Comparison of ENCODE assay signal across 16 cellular contexts in genomic region chr2:191622374-191623320, GRCh38. TPM values are rescaled to one million over a fixed set of nuclear protein-coding genes. Genes with fewer than 3 reads are reported as not detected.
DNase-seq lines count a peak whose midpoint lies in the region; ATAC-seq, FAIRE-seq and TF ChIP-seq lines count a peak whose summit lies in the region.
"Had no signal": no experiment of that assay in that cellular context is flagged by ENCODE, and none has a peak within 500 bp of the region (broad histone marks: within the 10 kb centered on the region; RNA-seq: fewer than 3 reads in every experiment).

No MANE protein-coding gene starts in this region.

- CTCF ChIA-PET in OCI-LY7 (lab: Charles Lee; ENCODE audit: unreplicated experiment): no interaction called here

- TF ChIP-seq POLR2A in vagina (IDR thresholded peaks at IDR 0.05): no peak

- H3K4me1 Mint-ChIP-seq in stimulated activated naive CD8-positive, alpha-beta T cell treated with anti-CD3 and anti-CD28 coated beads, Interleukin-15, Interleukin-2, amounts not matched to agents 100 ng/mL and 50 ng/mL, for 24 hours (ENCODE audit: low read depth): peaks cover 70% of the 10 kb centered on the region

- H3K27me3 ChIP-seq in left ventricle myocardium inferior (ENCODE audit: low read depth) (no peaks in the 10 kb centered on the region), bronchial epithelial cell (ENCODE audit: control insufficient read depth, insufficient read depth, low read length) (no peaks in the 10 kb centered on the region), vagina (no peaks in the 10 kb centered on the region)
- H3K27me3 ChIP-seq: spleen had no signal

- H3K27me3 Mint-ChIP-seq in stimulated activated naive CD8-positive, alpha-beta T cell treated with anti-CD3 and anti-CD28 coated beads, Interleukin-15, Interleukin-2, amounts not matched to agents 100 ng/mL and 50 ng/mL, for 24 hours: no peaks in the 10 kb centered on the region

- H3K9me2 ChIP-seq in OCI-LY7 (ENCODE audit: insufficient read depth, low read length): no peaks in the 10 kb centered on the region

- DNase-seq in left cardiac atrium: no peak
- no peak for DNase-seq in left ventricle myocardium inferior
- peak; percentile 73 for DNase-seq in MV-4-11 (lab: John Stamatoyannopoulos, UW)
- DNase-seq in bronchial epithelial cell (ENCODE audit: low read depth): peak; percentile 76
- DNase-seq in GM19240 (ENCODE audit: insufficient read length, low spot score): no peak
- DNase-seq in OCI-LY7 (ENCODE audit: low spot score): no peak
- no peak for DNase-seq in vagina (ENCODE audit: extremely low spot score in 2 of 2)
- DNase-seq: activated CD8-positive, alpha-beta memory T cell treated with anti-CD3 and anti-CD28 coated beads, Interleukin-2, amount 50 U/mL, for 48 hours; AML-193; amniotic stem cell; DMS79; NCI-H82; posterior cingulate gyrus; SIG-M5; spleen had no signal

- intact Hi-C loops in left cardiac atrium (cut with DNase I) (no loop called here), left ventricle myocardium inferior (cut with micrococcal nuclease) (no loop called here), OCI-LY7 (cut with micrococcal nuclease; ENCODE audit: unreplicated experiment) (no loop called here), vagina (cut with DNase I) (no loop called here)

- no peaks in the 10 kb centered on the region for H3K36me3 ChIP-seq in left ventricle myocardium inferior
- H3K36me3 ChIP-seq in bronchial epithelial cell (ENCODE audit: control insufficient read depth, insufficient read depth, low read length): no peaks in the 10 kb centered on the region
- no peaks in the 10 kb centered on the region for H3K36me3 ChIP-seq in OCI-LY7 (ENCODE audit: insufficient read depth, low read length)
- H3K36me3 ChIP-seq in vagina: no peaks in the 10 kb centered on the region
- H3K36me3 ChIP-seq: spleen had no signal

- peak; percentile 82 for FAIRE-seq in bronchial epithelial cell (lab: Jason Lieb, UNC)

- H3K27ac Mint-ChIP-seq in stimulated activated naive CD8-positive, alpha-beta T cell treated with anti-CD3 and anti-CD28 coated beads, Interleukin-15, Interleukin-2, amounts not matched to agents 100 ng/mL and 50 ng/mL, for 24 hours: peak overlapping the region; percentile 57

- H3K4me3 ChIP-seq in left ventricle myocardium inferior (no peak overlapping the region), bronchial epithelial cell (ENCODE audit: low read depth, low read length) (no peak overlapping the region), OCI-LY7 (ENCODE audit: low read depth, low read length, poor library complexity, severe bottlenecking) (no peak overlapping the region), vagina (no peak overlapping the region)
- H3K4me3 ChIP-seq: spleen had no signal

- no peaks in the 10 kb centered on the region for H3K4me1 ChIP-seq in left ventricle myocardium inferior
- peaks cover 20% of the 10 kb centered on the region for H3K4me1 ChIP-seq in OCI-LY7 (ENCODE audit: insufficient read depth, low read length, poor library complexity, severe bottlenecking)
- no peaks in the 10 kb centered on the region for H3K4me1 ChIP-seq in vagina

- BruUV-seq in OCI-LY7 (replicated peaks; lab: Mats Ljungman, UMichigan): no TSS peak

- H3K27ac ChIP-seq in left ventricle myocardium inferior (replicated peaks) (no peak overlapping the region), OCI-LY7 (ENCODE audit: low read depth, low read length, poor library complexity, severe bottlenecking) (no peak overlapping the region), vagina (no peak overlapping the region)

- no peak overlapping the region for H3K4me3 Mint-ChIP-seq in stimulated activated naive CD8-positive, alpha-beta T cell treated with anti-CD3 and anti-CD28 coated beads, Interleukin-15, Interleukin-2, amounts not matched to agents 100 ng/mL and 50 ng/mL, for 24 hours

- no peak overlapping the region for H2AFZ ChIP-seq in OCI-LY7 (ENCODE audit: low read length)

- H3K9me3 ChIP-seq in left ventricle myocardium inferior (replicated peaks) (no peaks in the 10 kb centered on the region), OCI-LY7 (ENCODE audit: low read length) (no peaks in the 10 kb centered on the region), vagina (no peaks in the 10 kb centered on the region)
- H3K9me3 ChIP-seq: spleen had no signal

- POLR2A ChIA-PET in OCI-LY7 (lab: Charles Lee): interaction anchor here (0.9 to 1.8 kb wide), 3 partner anchors 8 to 62 kb away, joined by 3 to 6 read pairs (median 5); partner anchors contain the start of gene NABP1

- peak; percentile 20 to 35 for ATAC-seq in left cardiac atrium

- TF ChIP-seq CTCF in left ventricle myocardium inferior (IDR thresholded peaks at IDR 0.05; ENCODE audit: borderline replicate concordance) (no peak), bronchial epithelial cell (IDR thresholded peaks at IDR 0.05; ENCODE audit: insufficient read depth, low read length, severe bottlenecking) (no peak), OCI-LY7 (conservative IDR thresholded peaks at IDR 0.05; ENCODE audit: low read length) (no peak), vagina (IDR thresholded peaks at IDR 0.05) (no peak)

- H4K20me1 ChIP-seq in OCI-LY7 (ENCODE audit: insufficient read depth, low read length): no peaks in the 10 kb centered on the region

- H3K36me3 Mint-ChIP-seq in stimulated activated naive CD8-positive, alpha-beta T cell treated with anti-CD3 and anti-CD28 coated beads, Interleukin-15, Interleukin-2, amounts not matched to agents 100 ng/mL and 50 ng/mL, for 24 hours (ENCODE audit: low read depth): no peaks in the 10 kb centered on the region

- no peak overlapping the region for H3K4me2 ChIP-seq in OCI-LY7 (ENCODE audit: low read length)

- no peaks in the 10 kb centered on the region for H3K9me3 Mint-ChIP-seq in stimulated activated naive CD8-positive, alpha-beta T cell treated with anti-CD3 and anti-CD28 coated beads, Interleukin-15, Interleukin-2, amounts not matched to agents 100 ng/mL and 50 ng/mL, for 24 hours

- no peaks in the 10 kb centered on the region for H3K79me2 ChIP-seq in OCI-LY7 (ENCODE audit: insufficient read depth, low read depth, low read length)

RNA-seq across cellular contexts. Expression of gene NABP1, which starts 55.3 kb away (rescaled TPM):
- total RNA-seq in left cardiac atrium: 10 to 100 TPM; 16.2 to 19.8 TPM
- total RNA-seq in left ventricle myocardium inferior: 3.3 TPM
- total RNA-seq in bronchial epithelial cell: 45.5 and 70.0 TPM in 2 replicates
- total RNA-seq in OCI-LY7 (2014; rRNA removed; shearing (Covaris generic)): 16.7 and 18.9 TPM in 2 replicates
- 36.0 and 42.5 TPM in 2 replicates for total RNA-seq in OCI-LY7 (2022)
- 35.1 TPM for total RNA-seq in vagina

Comparison
In these comparisons a context has a peak if more than half of its experiments do, and no peak if none do; other contexts are left out.
1. DNase-seq: peak in MV-4-11 (single experiment) and bronchial epithelial cell (single experiment); none in left cardiac atrium (single experiment), left ventricle myocardium inferior (single experiment), GM19240 (single experiment), OCI-LY7 (single experiment) and vagina (0 of 2).